16 cellular contexts compared by ENCODE assay signal in genomic region chr5:153157156-153157555, GRCh38.
DNase-seq lines count a peak whose midpoint lies in the region; ATAC-seq and TF ChIP-seq lines count a peak whose summit lies in the region.
"Had no signal": no experiment of that assay in that cellular context is flagged by ENCODE, and none has a peak within 500 bp of the region (broad histone marks: within the 10 kb centered on the region; RNA-seq: fewer than 3 reads in every experiment).

No MANE protein-coding gene starts in this region.

- H3K9me3 ChIP-seq in OCI-LY7 (ENCODE audit: low read length): no peaks in the 10 kb centered on the region
- H3K9me3 ChIP-seq: esophagus muscularis mucosa, spleen, thoracic aorta had no signal

- CTCF ChIA-PET in OCI-LY7 (lab: Charles Lee; ENCODE audit: unreplicated experiment): no interaction called here

- DNase-seq in foreskin fibroblast: peak; percentile 69 to 77
- DNase-seq in RKO (ENCODE audit: low spot score): no peak
- DNase-seq in activated CD4-positive, alpha-beta T cell treated with anti-CD3 and anti-CD28 coated beads, Interleukin-2, amount 50 U/mL, for 48 hours: no peak
- no peak for DNase-seq in OCI-LY7 (ENCODE audit: low spot score)
- DNase-seq in NCI-H82 treated with DMSO at 0.1 percent for 48 hours (lab: John Stamatoyannopoulos, UW; ENCODE audit: unreplicated experiment): no peak
- DNase-seq: activated naive CD8-positive, alpha-beta T cell treated with anti-CD3 and anti-CD28 coated beads, Interleukin-2, amount 10 ng/mL, durations not matched to agents 7 days and 5 days; activated T-cell treated with anti-CD3 and anti-CD28 coated beads, Interleukin-2, amount 50 U/mL, for 72 hours; NCI-H1694; NCI-H226; spleen had no signal

- no peak overlapping the region for H3K27ac ChIP-seq in OCI-LY7 (ENCODE audit: low read depth, low read length, poor library complexity, severe bottlenecking)
- H3K27ac ChIP-seq: cardiac muscle cell, esophagus muscularis mucosa, spleen, thoracic aorta had no signal

- intact Hi-C loops in OCI-LY7 (cut with micrococcal nuclease; ENCODE audit: unreplicated experiment): loop anchor here (10.0 kb wide), 2 partner anchors 592 to 808 kb away; no protein-coding TSS in a partner anchor

- H3K4me3 ChIP-seq in foreskin fibroblast (ENCODE audit: low read depth in 1 of 2, low read length in 2 of 2): no peak overlapping the region
- no peak overlapping the region for H3K4me3 ChIP-seq in OCI-LY7 (ENCODE audit: low read depth, low read length, poor library complexity, severe bottlenecking)
- H3K4me3 ChIP-seq: cardiac muscle cell, esophagus muscularis mucosa, spleen, thoracic aorta had no signal

- no peak overlapping the region for H2AFZ ChIP-seq in OCI-LY7 (ENCODE audit: low read length)

- H4K20me1 ChIP-seq in OCI-LY7 (ENCODE audit: insufficient read depth, low read length): no peaks in the 10 kb centered on the region

- ATAC-seq in GM18508 (IDR thresholded peaks at IDR 0.05; ENCODE audit: insufficient read depth, unreplicated experiment) (peak; percentile 71), GM21528 (IDR thresholded peaks at IDR 0.05; ENCODE audit: low FRiP score, unreplicated experiment) (peak; percentile 63), HG03457 (IDR thresholded peaks at IDR 0.05; ENCODE audit: unreplicated experiment) (peak; percentile 91)
- ATAC-seq: activated T-cell treated with anti-CD3 and anti-CD28 coated beads, Interleukin-2, amount 50 U/mL, for 72 hours had no signal

- no peaks in the 10 kb centered on the region for H3K36me3 ChIP-seq in OCI-LY7 (ENCODE audit: insufficient read depth, low read length)
- H3K36me3 ChIP-seq: cardiac muscle cell, esophagus muscularis mucosa, spleen, thoracic aorta had no signal

- no peaks in the 10 kb centered on the region for H3K4me1 ChIP-seq in OCI-LY7 (ENCODE audit: insufficient read depth, low read length, poor library complexity, severe bottlenecking)
- H3K4me1 ChIP-seq: esophagus muscularis mucosa, spleen had no signal

- no peaks in the 10 kb centered on the region for H3K9me2 ChIP-seq in OCI-LY7 (ENCODE audit: insufficient read depth, low read length)

- H3K4me2 ChIP-seq in OCI-LY7 (ENCODE audit: low read length): no peak overlapping the region

- BruUV-seq in OCI-LY7 (replicated peaks; lab: Mats Ljungman, UMichigan): no TSS peak

- POLR2A ChIA-PET in OCI-LY7 (lab: Charles Lee): no interaction called here

- H3K79me2 ChIP-seq in OCI-LY7 (ENCODE audit: insufficient read depth, low read depth, low read length): no peaks in the 10 kb centered on the region

- TF ChIP-seq CTCF in foreskin fibroblast (IDR thresholded peaks at IDR 0.05; ENCODE audit: low read depth, low read length) (no peak), OCI-LY7 (conservative IDR thresholded peaks at IDR 0.05; ENCODE audit: low read length) (no peak)

Comparison
In these comparisons a context has a peak if more than half of its experiments do, and no peak if none do; other contexts are left out.
1. DNase-seq: peak in foreskin fibroblast (2 of 2); none in RKO (single experiment), activated CD4-positive, alpha-beta T cell treated with anti-CD3 and anti-CD28 coated beads, Interleukin-2, amount 50 U/mL, for 48 hours (0 of 2), OCI-LY7 (single experiment) and NCI-H82 treated with DMSO at 0.1 percent for 48 hours (single experiment).
2. Peak in every context shown above with its lines, with median percentiles within 50 percentile points of each other: ATAC-seq.